ENCODE assay signal across 11 cellular contexts in the genomic region with DNA sequence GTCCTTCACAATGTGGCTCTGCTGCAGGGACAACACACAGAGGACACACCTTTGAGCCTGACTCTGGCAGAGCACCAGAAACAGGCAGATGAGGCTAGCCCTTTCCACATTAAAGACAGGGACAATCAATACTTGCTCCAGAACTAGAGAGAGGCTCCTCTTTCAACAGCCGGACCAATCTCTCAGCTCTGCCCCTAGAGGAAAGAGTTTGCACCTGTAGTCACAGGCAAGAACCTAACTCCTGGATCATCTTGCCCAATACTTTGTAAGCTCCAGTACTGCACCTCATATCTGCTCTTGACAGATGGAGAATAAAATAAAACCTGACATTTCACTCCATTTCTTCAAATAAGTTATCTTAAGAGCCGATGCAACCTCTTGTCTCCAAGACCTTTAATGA. TPM values are rescaled to one million over a fixed set of nuclear protein-coding genes. Genes with fewer than 3 reads are reported as not detected.
DNase-seq lines count a peak whose midpoint lies in the region; ATAC-seq, FAIRE-seq and TF ChIP-seq lines count a peak whose summit lies in the region.
"Had no signal": no experiment of that assay in that cellular context is flagged by ENCODE, and none has a peak within 500 bp of the region (broad histone marks: within the 10 kb centered on the region; RNA-seq: fewer than 3 reads in every experiment).

No MANE protein-coding gene starts in this region.

- H3K4me2 ChIP-seq in GM23338 = no peak overlapping the region

- H3K4me3 Mint-ChIP-seq in Calu3 (ENCODE audit: low read depth, unreplicated experiment) (no peak overlapping the region), GM23338 (no peak overlapping the region)

- no peaks in the 10 kb centered on the region for H3F3A ChIP-seq in GM23338 (replicated peaks; ENCODE audit: low read depth)

- H3K9me3 Mint-ChIP-seq in Calu3 (ENCODE audit: low read depth, unreplicated experiment) (no peaks in the 10 kb centered on the region), GM23338 (no peaks in the 10 kb centered on the region; the same call in 2 of the 3 replicates)

- H2AFZ ChIP-seq in GM23338 = no peak overlapping the region

- H3K27me3 Mint-ChIP-seq in Calu3 (ENCODE audit: unreplicated experiment) (no peaks in the 10 kb centered on the region), GM23338 (ENCODE audit: insufficient read depth, low read depth, poor library complexity) (no peaks in the 10 kb centered on the region)

- ATAC-seq in GM23338 = peak; percentile 85
- peak; percentile 82 for ATAC-seq in RWPE2 (ENCODE audit: low read depth)

- H3K79me2 ChIP-seq in GM23338 (replicated peaks; ENCODE audit: insufficient read depth) = no peaks in the 10 kb centered on the region

- DNase-seq in Calu3 (peak; percentile 44), GM23338 (ENCODE audit: low spot score) (peak; percentile 53), RWPE2 (ENCODE audit: low spot score) (no peak), kidney (no peak), NCI-H2227 (lab: John Stamatoyannopoulos, UW; ENCODE audit: unreplicated experiment) (no peak), activated gamma-delta T cell (lab: John Stamatoyannopoulos, UW) (no peak), retina (no peak)
- no peak for DNase-seq in activated naive CD4-positive, alpha-beta T cell (lab: John Stamatoyannopoulos, UW)
- DNase-seq: head of caudate nucleus; NCI-H1694; stimulated activated CD4-positive, alpha-beta T cell treated with anti-CD3 and anti-CD28 coated beads, Interleukin-15, amount 100 ng/mL, for 24 hours had no signal

- H3K36me3 ChIP-seq in GM23338 (ENCODE audit: insufficient read depth) (no peaks in the 10 kb centered on the region), RWPE2 (ENCODE audit: low read depth) (no peaks in the 10 kb centered on the region), kidney (ENCODE audit: control insufficient read depth in 1 of 2, insufficient read depth in 2 of 2, low read length in 2 of 2) (no peaks in the 10 kb centered on the region)

- no peaks in the 10 kb centered on the region for H3K9me3 ChIP-seq in RWPE2 (ENCODE audit: severe bottlenecking)
- H3K9me3 ChIP-seq in kidney (ENCODE audit: control insufficient read depth in 1 of 2, low read length in 2 of 2) = no peaks in the 10 kb centered on the region

- H3K36me3 Mint-ChIP-seq in Calu3 (ENCODE audit: insufficient read depth, unreplicated experiment) (no peaks in the 10 kb centered on the region), GM23338 (ENCODE audit: low read depth) (no peaks in the 10 kb centered on the region)

- peak; percentile 36 for TF ChIP-seq CTCF in Calu3 (IDR thresholded peaks at IDR 0.05; ENCODE audit: unreplicated experiment)
- peak; percentile 31 to 41; a peak in 2 of 4 replicates for TF ChIP-seq CTCF in GM23338 (conservative IDR thresholded peaks at IDR 0.05; ENCODE audit: low read depth in 2 of 2)
- TF ChIP-seq CTCF in RWPE2 (IDR thresholded peaks at IDR 0.05; ENCODE audit: poor library complexity, severe bottlenecking) = peak; percentile 50
- TF ChIP-seq CTCF in kidney (IDR thresholded peaks at IDR 0.05; ENCODE audit: borderline replicate concordance, extremely low read depth, insufficient read depth) = peak; percentile 14

- H3K9me2 ChIP-seq in GM23338 (ENCODE audit: insufficient read depth) = peaks cover 5% of the 10 kb centered on the region; the same call in 1 of the 2 replicates

- H4K20me1 ChIP-seq in GM23338 (replicated peaks; ENCODE audit: insufficient read depth) = no peaks in the 10 kb centered on the region

- H3K4me1 Mint-ChIP-seq in Calu3 (ENCODE audit: low read depth, unreplicated experiment) (no peaks in the 10 kb centered on the region), GM23338 (peaks cover 8% of the 10 kb centered on the region; the same call in 2 of the 3 replicates)

- no TSS peak for BruUV-seq in Calu3 (replicated peaks; lab: Mats Ljungman, UMichigan)

- no peak overlapping the region for H3K27ac ChIP-seq in GM23338 (ENCODE audit: low read depth)
- H3K27ac ChIP-seq in RWPE2 (ENCODE audit: poor library complexity, severe bottlenecking) = no peak overlapping the region
- H3K27ac ChIP-seq in kidney (ENCODE audit: low read depth in 2 of 2, low read length in 2 of 2) = no peak overlapping the region

- H3K27ac Mint-ChIP-seq in Calu3 (ENCODE audit: unreplicated experiment) = no peak overlapping the region
- no peak overlapping the region for H3K27ac Mint-ChIP-seq in GM23338

- H3K4me1 ChIP-seq in GM23338 (ENCODE audit: insufficient read depth) (no peaks in the 10 kb centered on the region), RWPE2 (ENCODE audit: insufficient read depth, poor library complexity, severe bottlenecking) (no peaks in the 10 kb centered on the region), kidney (ENCODE audit: control insufficient read depth in 1 of 2, insufficient read depth in 1 of 2, low read depth in 1 of 2, low read length in 2 of 2) (no peaks in the 10 kb centered on the region)

- CTCF ChIA-PET in Calu3 (lab: Charles Lee) = interaction anchor here (0.8 to 1.8 kb wide), 3 partner anchors 9 to 127 kb away, joined by 3 to 6 read pairs (median 4); partner anchors contain the start of gene EPB41L4A

- H3K4me3 ChIP-seq in GM23338 (no peak overlapping the region), RWPE2 (ENCODE audit: severe bottlenecking) (no peak overlapping the region), kidney (ENCODE audit: low read length in 2 of 2) (no peak overlapping the region)

- no peak for FAIRE-seq in kidney (lab: Jason Lieb, UNC)

- H3K27me3 ChIP-seq in GM23338 (ENCODE audit: insufficient read depth) = no peaks in the 10 kb centered on the region
- no peaks in the 10 kb centered on the region for H3K27me3 ChIP-seq in RWPE2 (ENCODE audit: insufficient read depth, poor library complexity, severe bottlenecking)

- H3K9ac ChIP-seq in kidney (ENCODE audit: low read length in 2 of 2) = no peak overlapping the region

- intact Hi-C loops in Calu3 (cut with micrococcal nuclease; ENCODE audit: unreplicated experiment) = no loop called here
- intact Hi-C loops in kidney (cut with DNase I) = no loop called here

TF ChIP-seq in GM23338, 12 proteins besides CTCF, POLR2A, EP300 and RAD21 (continues in another document):
- TF ChIP-seq EZH2phosphoT487 (IDR thresholded peaks at IDR 0.05; ENCODE audit: unreplicated experiment) (no peak), NANOG (IDR thresholded peaks at IDR 0.05; ENCODE audit: borderline replicate concordance) (no peak), ZNF114 (CRISPR knock-in tag; IDR thresholded peaks at IDR 0.05) (no peak), STAT1 (IDR thresholded peaks at IDR 0.05; ENCODE audit: unreplicated experiment) (no peak)

RNA-seq across cellular contexts. Expression of gene EPB41L4A, which starts 52.1 kb away (rescaled TPM):
- total RNA-seq in Calu3 (2022) (27.6 and 28.6 TPM in 2 replicates), kidney (39.0 TPM)
- total RNA-seq in GM23338 (2014; rRNA removed; shearing (Covaris generic)) = 3.4 and 6.0 TPM in 2 replicates
- polyA plus RNA-seq in GM23338 (2016; fragmentation: Nextera tagmentation; extraction: Ambion mirVana) (5.7 and 6.1 TPM in 2 replicates), kidney (ENCODE audit: insufficient read depth, low read depth, low replicate concordance) (10.2 TPM)

Comparison
In these comparisons a context has a peak if more than half of its experiments do, and no peak if none do; other contexts are left out.
1. DNase-seq: peak in Calu3 (single experiment) and GM23338 (single experiment); none in RWPE2 (single experiment), kidney (single experiment), NCI-H2227 (single experiment), activated naive CD4-positive, alpha-beta T cell (0 of 4), activated gamma-delta T cell (single experiment) and retina (single experiment).
2. Peak in every context shown above with its lines, with median percentiles within 50 percentile points of each other: CTCF ChIP-seq.